ENCODE assay signal across 7 cellular contexts in genomic region chrX:94775640-94776039, GRCh38.
"Had no signal": no experiment of that assay in that cellular context is flagged by ENCODE, and none has a peak within 500 bp of the region (broad histone marks: within the 10 kb centered on the region; RNA-seq: fewer than 3 reads in every experiment).

No MANE protein-coding gene starts in this region.

- H3K4me3 ChIP-seq: GM12878 had no signal

- FAIRE-seq: G401.6, GM12878, GM12891, GM12892, GM18507 had no signal

- DNase-seq: GDM1, GF-D8 had no signal

- ATAC-seq: GM12878 had no signal
